Comparison of ENCODE assay signal across 24 cellular contexts in genomic region chr12:95882080-95882479, GRCh38. TPM values are rescaled to one million over a fixed set of nuclear protein-coding genes. Genes with fewer than 3 reads are reported as not detected.
DNase-seq lines count a peak whose midpoint lies in the region; ATAC-seq, FAIRE-seq and TF ChIP-seq lines count a peak whose summit lies in the region.
"Had no signal": no experiment of that assay in that cellular context is flagged by ENCODE, and none has a peak within 500 bp of the region (broad histone marks: within the 10 kb centered on the region; RNA-seq: fewer than 3 reads in every experiment).

No MANE protein-coding gene starts in this region.

- no peak for TF ChIP-seq RAD21 in K562 (CRISPR knock-in tag; conservative IDR thresholded peaks at IDR 0.05 in 1 of 2, IDR thresholded peaks at IDR 0.05 in 1 of 2)

- H3K27me3 ChIP-seq in K562 (ENCODE audit: control insufficient read depth in 2 of 2, insufficient read depth in 2 of 2, low read length in 2 of 2) (peaks cover 0 to 11% of the 10 kb centered on the region in 2 experiments; a peak in 2 of 5 replicates), left lung (no peaks in the 10 kb centered on the region), pancreas (no peaks in the 10 kb centered on the region)
- H3K27me3 ChIP-seq: cardiac muscle cell, dorsolateral prefrontal cortex, MG63, right lobe of liver, vagina had no signal

- TF ChIP-seq EP300 in K562 (IDR thresholded peaks at IDR 0.05; ENCODE audit: low read length): no peak

- CTCF ChIA-PET in K562 (lab: Yijun Ruan, JAX; ENCODE audit: low intra/inter-chr PET ratio): no interaction called here

- ATAC-seq in K562: no peak
- peak; percentile 41 for ATAC-seq in left lung
- no peak for ATAC-seq in pancreas
- ATAC-seq: natural killer cell treated with Interleukin-12 subunit alpha and Interleukin-12 subunit beta and Interleukin-15 and Interleukin-18, amount 100 ng/mL, for 72 hours; right lobe of liver; T-helper 17 cell had no signal

- H3K4me3 ChIP-seq in K562 (no peak overlapping the region), left lung (no peak overlapping the region), pancreas (no peak overlapping the region)
- H3K4me3 ChIP-seq: cardiac muscle cell, dorsolateral prefrontal cortex, MG63, PC-9, right lobe of liver, vagina had no signal

- H3K9me1 ChIP-seq in K562 (ENCODE audit: control insufficient read depth, insufficient read depth, low read length): no peaks in the 10 kb centered on the region

- POLR2A ChIA-PET in K562 (lab: Yijun Ruan, JAX): interaction anchor here (0.7 kb wide), 1 partner anchor 219 kb away, joined by 3 read pairs; no protein-coding TSS in a partner anchor

- DNase-seq in AG08395 (ENCODE audit: low spot score): peak; percentile 43
- DNase-seq in HS-5 (ENCODE audit: low read depth): peak; percentile 18
- no peak for DNase-seq in K562 (ENCODE audit: extremely low read depth in 1 of 4, low spot score in 3 of 4)
- no peak for DNase-seq in left lung
- DNase-seq in erythroblast (lab: John Stamatoyannopoulos, UW): no peak
- DNase-seq in NCI-H524 (lab: John Stamatoyannopoulos, UW): no peak
- DNase-seq in pancreas: no peak
- DNase-seq in HuH-7.5 (ENCODE audit: low spot score): no peak
- DNase-seq: activated CD4-positive, alpha-beta T cell treated with anti-CD3 and anti-CD28 coated beads, Interleukin-2, amount 50 U/mL, for 4 hours; activated CD8-positive, alpha-beta memory T cell treated with anti-CD3 and anti-CD28 coated beads, Interleukin-2, amount 50 U/mL, for 48 hours; CD4-positive, alpha-beta memory T cell; dorsolateral prefrontal cortex; H7; left cardiac atrium; MG63; NCI-H82; PC-9; right lobe of liver; T-helper 17 cell had no signal

- peaks cover 0 to 6% of the 10 kb centered on the region in 2 experiments; a peak in 2 of 5 replicates for H3K4me1 ChIP-seq in K562 (replicated peaks in 1 of 2; ENCODE audit: control insufficient read depth in 2 of 2, insufficient read depth in 2 of 2, low read length in 2 of 2)
- H3K4me1 ChIP-seq in left lung: no peaks in the 10 kb centered on the region
- no peaks in the 10 kb centered on the region for H3K4me1 ChIP-seq in pancreas
- H3K4me1 ChIP-seq: parathyroid adenoma, right lobe of liver, vagina had no signal

- no peak overlapping the region for H2AFZ ChIP-seq in K562 (ENCODE audit: low read depth, low read length)
- H2AFZ ChIP-seq: parathyroid adenoma, PC-9 had no signal

- no TSS peak for BruUV-seq in K562 (replicated peaks; lab: Mats Ljungman, UMichigan)

- no peaks in the 10 kb centered on the region for H3K9me3 ChIP-seq in K562 (replicated peaks; ENCODE audit: control insufficient read depth, insufficient read depth, low read depth, low read length)
- H3K9me3 ChIP-seq in left lung: peaks cover 0 to 14% of the 10 kb centered on the region in 2 donors
- no peaks in the 10 kb centered on the region for H3K9me3 ChIP-seq in pancreas
- H3K9me3 ChIP-seq: right lobe of liver, vagina had no signal

- FAIRE-seq in K562 (lab: Jason Lieb, UNC) (no peak), pancreas (lab: Jason Lieb, UNC) (no peak)
- FAIRE-seq: GM12891 had no signal

- H3K27ac ChIP-seq in K562 (ENCODE audit: extremely low read depth, low read depth, low read length) (no peak overlapping the region), left lung (no peak overlapping the region), pancreas (no peak overlapping the region)
- H3K27ac ChIP-seq: cardiac muscle cell, dorsolateral prefrontal cortex, parathyroid adenoma, PC-9, right lobe of liver, vagina had no signal

- intact Hi-C loops in K562 (cut with micrococcal nuclease): no loop called here
- intact Hi-C loops in left lung (cut with DNase I): no loop called here
- intact Hi-C loops in pancreas (cut with DNase I): no loop called here

- H3K36me3 ChIP-seq in K562 (ENCODE audit: control insufficient read depth, insufficient read depth, low read length) (no peaks in the 10 kb centered on the region), left lung (no peaks in the 10 kb centered on the region), pancreas (no peaks in the 10 kb centered on the region)
- H3K36me3 ChIP-seq: cardiac muscle cell, MG63, right lobe of liver, vagina had no signal

- TF ChIP-seq CTCF in K562 (IDR thresholded peaks at IDR 0.05 in 2 of 3, conservative IDR thresholded peaks at IDR 0.05 in 1 of 3; ENCODE audit: insufficient read depth in 2 of 3, low read depth in 1 of 3, low read length in 3 of 3) (no peak), left lung (IDR thresholded peaks at IDR 0.05) (no peak), pancreas (IDR thresholded peaks at IDR 0.05) (no peak)

- WGBS in K562 (ENCODE audit: insufficient coverage, low coverage, missing lambda C conversion rate): 0% methylated on average over 1 of the region's 1 CpG
- 42 to 63% methylated on average over 1 of the region's 1 CpG for WGBS in pancreas, 2 donors

- H3K4me2 ChIP-seq in K562 (ENCODE audit: insufficient read depth, low read length): no peak overlapping the region
- H3K4me2 ChIP-seq: PC-9 had no signal

- no peak overlapping the region for H3K9ac ChIP-seq in K562 (ENCODE audit: insufficient read depth in 1 of 2, low read depth in 2 of 2, low read length in 2 of 2)
- H3K9ac ChIP-seq: parathyroid adenoma had no signal

- H3K79me2 ChIP-seq in K562 (ENCODE audit: control insufficient read depth, insufficient read depth, low read length): no peaks in the 10 kb centered on the region
- H3K79me2 ChIP-seq: parathyroid adenoma had no signal

- in situ Hi-C loops in K562 (cut with MboI): no loop called here

- TF ChIP-seq POLR2A in K562 (conservative IDR thresholded peaks at IDR 0.05) (no peak), erythroblast (IDR thresholded peaks at IDR 0.05; ENCODE audit: low read length) (no peak)

- no peaks in the 10 kb centered on the region for H4K20me1 ChIP-seq in K562 (replicated peaks; ENCODE audit: control insufficient read depth, insufficient read depth, low read length)

TF ChIP-seq in K562, 482 proteins besides CTCF, POLR2A, EP300 and RAD21:
- TF ChIP-seq GABPB1 (CRISPR knock-in tag; IDR thresholded peaks at IDR 0.05) (no peak), ATF3 (IDR thresholded peaks at IDR 0.05) (peak; percentile 17; the same call in 1 of the 2 replicates), ATF3 (CRISPR knock-in tag; conservative IDR thresholded peaks at IDR 0.05) (no peak), CXXC5 (CRISPR knock-in tag; IDR thresholded peaks at IDR 0.05) (no peak), NEUROD1 (IDR thresholded peaks at IDR 0.05; ENCODE audit: borderline replicate concordance, low read depth, low read length, partially characterized antibody) (no peak), MEF2D (tag; conservative IDR thresholded peaks at IDR 0.05; ENCODE audit: low read depth) (peak; percentile 83)
TF ChIP-seq in K562: peak in this region for 2.

RNA-seq across cellular contexts. Expression of gene SNRPF, which starts 23.3 kb away (rescaled TPM):
- total RNA-seq in K562 (2011; cell fraction: chromatin; rRNA removed; ENCODE audit: low replicate concordance): 9.0 and 33.7 TPM in 2 replicates
- 10.5 and 13.9 TPM in 2 replicates for total RNA-seq in K562 (2011; cell fraction: nucleolus; rRNA removed)
- 25.7 and 45.3 TPM in 2 replicates for total RNA-seq in K562 (2011; cell fraction: nucleoplasm; rRNA removed)
- 70.4 and 83.6 TPM in 2 replicates for total RNA-seq in K562 (2014; rRNA removed)
- total RNA-seq in K562 (2014; rRNA removed; fragmentation: Illumina TruSeq; extraction: Trizol): 99.2 and 103 TPM in 2 replicates
- 104 and 118 TPM in 2 replicates for total RNA-seq in K562 (2015; rRNA removed; fragmentation: Illumina TruSeq; extraction: Trizol)
- total RNA-seq in K562 (2021): 66.1 and 67.0 TPM in 2 replicates
- polyA plus RNA-seq in K562 (2011; rRNA removed): 37.9 and 54.6 TPM in 2 replicates
- 20.2 and 20.6 TPM in 2 replicates for polyA plus RNA-seq in K562 (2011; cell fraction: cytosol; rRNA removed)
- polyA plus RNA-seq in K562 (2011; cell fraction: nucleus; rRNA removed): 16.8 and 27.8 TPM in 2 replicates
- polyA plus RNA-seq in K562 (2012): 49.0 and 177 TPM in 2 replicates
- polyA plus RNA-seq in K562 (2014; fragmentation: Illumina TruSeq; extraction: Trizol): 91.4 and 93.6 TPM in 2 replicates
- polyA plus RNA-seq in K562 (2014; fragmentation: Nextera tagmentation; extraction: Ambion mirVana): 100 to 1,000 TPM; 181 to 205 TPM
- 76.0 and 80.5 TPM in 2 replicates for polyA plus RNA-seq in K562 (2014; rRNA removed)
- polyA minus RNA-seq in K562 (2011; rRNA and poly(A)+ RNA removed): 21.5 and 26.0 TPM in 2 replicates
- 11.4 and 20.6 TPM in 2 replicates for polyA minus RNA-seq in K562 (2011; cell fraction: cytosol; rRNA and poly(A)+ RNA removed)
- polyA minus RNA-seq in K562 (2011; cell fraction: nucleus; rRNA and poly(A)+ RNA removed): 13.6 and 22.9 TPM in 2 replicates
- total RNA-seq in left lung: 10 to 100 TPM; 16.4 to 25.4 TPM
- 1 to 10 TPM; 4.8 to 9.1 (median 6.5) TPM for total RNA-seq in pancreas
- polyA plus RNA-seq in pancreas: 10 to 100 TPM; 17.3 to 21.7 TPM

Comparison
In these comparisons a context has a peak if more than half of its experiments do, and no peak if none do; other contexts are left out.
1. DNase-seq: peak in AG08395 (single experiment) and HS-5 (single experiment); none in K562 (0 of 4), left lung (0 of 2), erythroblast (0 of 2), NCI-H524 (0 of 2), pancreas (0 of 6) and HuH-7.5 (single experiment).